23 cellular contexts compared by ENCODE assay signal in genomic region chr12:123358035-123358434, GRCh38. TPM values are rescaled to one million over a fixed set of nuclear protein-coding genes. Genes with fewer than 3 reads are reported as not detected.
A peak's percentile ranks its signal among the peaks of the same experiment; 100 is the strongest.
DNase-seq lines count a peak whose midpoint lies in the region; ATAC-seq, FAIRE-seq and TF ChIP-seq lines count a peak whose summit lies in the region.
"Had no signal": no experiment of that assay in that cellular context is flagged by ENCODE, and none has a peak within 500 bp of the region (broad histone marks: within the 10 kb centered on the region; RNA-seq: fewer than 3 reads in every experiment).

No MANE protein-coding gene starts in this region.

- H4K8ac ChIP-seq in IMR-90 (ENCODE audit: low read depth in 2 of 2, low read length in 2 of 2), result no peak overlapping the region

- H2BK20ac ChIP-seq in IMR-90 (ENCODE audit: low read depth, low read length), result no peak overlapping the region

- H3K4me3 ChIP-seq in IMR-90 (ENCODE audit: insufficient read depth, low read depth, low read length) (no peak overlapping the region), astrocyte (ENCODE audit: insufficient read depth, low read depth, low read length) (no peak overlapping the region)
- H3K4me3 ChIP-seq: Peyer's patch, SJCRH30 had no signal

- no peak overlapping the region for H3K56ac ChIP-seq in IMR-90 (ENCODE audit: extremely low read depth, insufficient read depth, low read length)

- peaks cover 29% of the 10 kb centered on the region for H3K4me1 Mint-ChIP-seq in activated CD4-positive, alpha-beta T cell treated with anti-CD3 and anti-CD28 coated beads, Interleukin-2, amount 10 ng/mL, durations not matched to agents 24 days and 14 days
- peaks cover 15% of the 10 kb centered on the region for H3K4me1 Mint-ChIP-seq in astrocyte (ENCODE audit: low read depth, unreplicated experiment)
- peaks cover 14% of the 10 kb centered on the region for H3K4me1 Mint-ChIP-seq in progenitor cell of endocrine pancreas (ENCODE audit: low read depth)

- H3K27me3 ChIP-seq in IMR-90 (ENCODE audit: control insufficient read depth, insufficient read depth, low read length) (no peaks in the 10 kb centered on the region), astrocyte (ENCODE audit: insufficient read depth, low read length) (no peaks in the 10 kb centered on the region)
- H3K27me3 ChIP-seq: Peyer's patch, SJCRH30 had no signal

- DNase-seq in activated CD4-positive, alpha-beta T cell treated with anti-CD3 and anti-CD28 coated beads, Interleukin-2, amount 10 ng/mL, durations not matched to agents 24 days and 14 days, result no peak
- DNase-seq in activated CD4-positive, alpha-beta T cell treated with anti-CD3 and anti-CD28 coated beads for 1 hour, result no peak
- no peak for DNase-seq in IMR-90
- DNase-seq in astrocyte (ENCODE audit: low read depth), result no peak
- no peak for DNase-seq in progenitor cell of endocrine pancreas (ENCODE audit: low spot score, unreplicated experiment)
- DNase-seq in NCI-H2227 (lab: John Stamatoyannopoulos, UW; ENCODE audit: unreplicated experiment), result no peak
- no peak for DNase-seq in NCI-H345 (lab: John Stamatoyannopoulos, UW)
- DNase-seq: 8988T; AML-193; C1 segment of cervical spinal cord; CD8-positive, alpha-beta T cell; DND-41; Karpas-422; NCI-H1417; NCI-H187; NCI-H510A treated with DMSO at 0.1 percent for 48 hours; NCI-H748 treated with DMSO at 0.1 percent for 48 hours; Peyer's patch; SJCRH30 had no signal

- peaks cover 98% of the 10 kb centered on the region for H3K79me2 ChIP-seq in astrocyte (ENCODE audit: insufficient read depth, low read length)

- H3K36me3 Mint-ChIP-seq in activated CD4-positive, alpha-beta T cell treated with anti-CD3 and anti-CD28 coated beads, Interleukin-2, amount 10 ng/mL, durations not matched to agents 24 days and 14 days (ENCODE audit: low read depth), result peaks cover 19% of the 10 kb centered on the region
- H3K36me3 Mint-ChIP-seq in astrocyte (ENCODE audit: low read depth, unreplicated experiment), result peaks cover 3% of the 10 kb centered on the region
- peaks cover 7% of the 10 kb centered on the region for H3K36me3 Mint-ChIP-seq in progenitor cell of endocrine pancreas (ENCODE audit: insufficient read depth)

- 60% methylated on average over 1 of the region's 1 CpG; no CpG with 5 or more reads in 1 of the 2 experiments for WGBS in IMR-90 (ENCODE audit: extremely low coverage in 2 of 2, insufficient read length in 1 of 2), 2 experiments

- H3K9me3 ChIP-seq in IMR-90 (ENCODE audit: control insufficient read depth, insufficient read depth, low read length) (no peaks in the 10 kb centered on the region), astrocyte (ENCODE audit: insufficient read depth, low read depth, low read length) (no peaks in the 10 kb centered on the region)
- H3K9me3 ChIP-seq: Peyer's patch, SJCRH30 had no signal

- H3K9me3 Mint-ChIP-seq in activated CD4-positive, alpha-beta T cell treated with anti-CD3 and anti-CD28 coated beads, Interleukin-2, amount 10 ng/mL, durations not matched to agents 24 days and 14 days, result no peaks in the 10 kb centered on the region
- H3K9me3 Mint-ChIP-seq in astrocyte (ENCODE audit: unreplicated experiment) (no peaks in the 10 kb centered on the region), progenitor cell of endocrine pancreas (ENCODE audit: low read depth) (no peaks in the 10 kb centered on the region)
- H3K9me3 Mint-ChIP-seq: CD8-positive, alpha-beta T cell had no signal

- no peak for TF ChIP-seq POLR2A in IMR-90 (IDR thresholded peaks at IDR 0.05; ENCODE audit: low read depth, low read length)

- H2AFZ ChIP-seq in IMR-90 (replicated peaks; ENCODE audit: low read length, poor library complexity), result no peak overlapping the region
- H2AFZ ChIP-seq in astrocyte (ENCODE audit: low read depth, low read length), result no peak overlapping the region

- intact Hi-C loops in activated CD4-positive, alpha-beta T cell treated with anti-CD3 and anti-CD28 coated beads, Interleukin-2, amount 10 ng/mL, durations not matched to agents 24 days and 14 days (cut with micrococcal nuclease), result no loop called here
- intact Hi-C loops in IMR-90 (cut with micrococcal nuclease), result no loop called here

- no peak overlapping the region for H2BK5ac ChIP-seq in IMR-90 (ENCODE audit: low read depth, low read length, poor library complexity, severe bottlenecking)

- no peak overlapping the region for H3K4me3 Mint-ChIP-seq in activated CD4-positive, alpha-beta T cell treated with anti-CD3 and anti-CD28 coated beads, Interleukin-2, amount 10 ng/mL, durations not matched to agents 24 days and 14 days
- H3K4me3 Mint-ChIP-seq in astrocyte (ENCODE audit: unreplicated experiment) (peak overlapping the region; percentile 11), progenitor cell of endocrine pancreas (ENCODE audit: low read depth) (no peak overlapping the region)
- H3K4me3 Mint-ChIP-seq: CD8-positive, alpha-beta T cell had no signal

- no peak overlapping the region for H3K4ac ChIP-seq in IMR-90 (ENCODE audit: low read depth, low read length)

- no peak overlapping the region for H2BK120ac ChIP-seq in IMR-90 (ENCODE audit: low read depth, low read length)

- POLR2A ChIA-PET in IMR-90 (lab: Charles Lee; ENCODE audit: unreplicated experiment), result no interaction called here

- no peak overlapping the region; the same call in 1 of the 2 replicates for H4K5ac ChIP-seq in IMR-90 (ENCODE audit: low read depth, low read length)

- H3K27me3 Mint-ChIP-seq in activated CD4-positive, alpha-beta T cell treated with anti-CD3 and anti-CD28 coated beads, Interleukin-2, amount 10 ng/mL, durations not matched to agents 24 days and 14 days, result no peaks in the 10 kb centered on the region
- H3K27me3 Mint-ChIP-seq in astrocyte (ENCODE audit: low read depth, unreplicated experiment) (no peaks in the 10 kb centered on the region), progenitor cell of endocrine pancreas (no peaks in the 10 kb centered on the region)

- CTCF ChIA-PET in IMR-90 (lab: Yijun Ruan, JAX), result no interaction called here

- TF ChIP-seq CTCF in IMR-90 (conservative IDR thresholded peaks at IDR 0.05; ENCODE audit: low read depth, low read length) (no peak), astrocyte (IDR thresholded peaks at IDR 0.05; ENCODE audit: insufficient read depth, low read depth, low read length) (no peak), progenitor cell of endocrine pancreas (IDR thresholded peaks at IDR 0.05; ENCODE audit: unreplicated experiment) (no peak)

- in situ Hi-C loops in IMR-90 (cut with MboI; ENCODE audit: low sequenced_read_pairs), result no loop called here

- no peak for TF ChIP-seq RAD21 in IMR-90 (IDR thresholded peaks at IDR 0.05; ENCODE audit: low read length)

- H3K9me1 ChIP-seq in IMR-90 (ENCODE audit: insufficient read depth, low read length), result peaks cover 6% of the 10 kb centered on the region

- H2AK5ac ChIP-seq in IMR-90 (ENCODE audit: low read depth, low read length), result no peak overlapping the region

- peaks cover 66% of the 10 kb centered on the region for H4K20me1 ChIP-seq in IMR-90 (ENCODE audit: insufficient read depth, low read length)
- H4K20me1 ChIP-seq in astrocyte (ENCODE audit: insufficient read depth, low read length), result peaks cover 85% of the 10 kb centered on the region

- no peak overlapping the region for H3K9ac ChIP-seq in IMR-90 (ENCODE audit: low read depth, low read length)
- no peak overlapping the region for H3K9ac ChIP-seq in astrocyte (ENCODE audit: low read length)

- H3K4me1 ChIP-seq in IMR-90 (ENCODE audit: control insufficient read depth, insufficient read depth, low read length), result peaks cover 10% of the 10 kb centered on the region
- peaks cover under 1% of the 10 kb centered on the region for H3K4me1 ChIP-seq in astrocyte (ENCODE audit: insufficient read depth, low read length)
- H3K4me1 ChIP-seq: SJCRH30 had no signal

- no peak overlapping the region for H4K91ac ChIP-seq in IMR-90 (ENCODE audit: insufficient read depth, low read depth, low read length)

- FAIRE-seq in astrocyte (lab: Jason Lieb, UNC), result no peak
- FAIRE-seq: GM12892, H1, HTR-8/SVneo had no signal

- 0 out of 2 replicates have a peak overlapping the region, but pooled peaks have one; percentile 15 for H3K4me2 ChIP-seq in IMR-90 (ENCODE audit: low read depth, low read length)
- no peak overlapping the region for H3K4me2 ChIP-seq in astrocyte (ENCODE audit: low read length)

- H3K14ac ChIP-seq in IMR-90 (replicated peaks; ENCODE audit: low read depth, low read length), result no peak overlapping the region

- dilution Hi-C loops in IMR-90 (cut with HindIII; ENCODE audit: low sequenced_read_pairs, unreplicated experiment), result no loop called here

- no peak for ATAC-seq in IMR-90 (ENCODE audit: low read depth)
- no peak for ATAC-seq in GM21447 (IDR thresholded peaks at IDR 0.05; ENCODE audit: unreplicated experiment)
- ATAC-seq: CD8-positive, alpha-beta T cell had no signal

- no peak overlapping the region for H3K23ac ChIP-seq in IMR-90 (ENCODE audit: low read depth, low read length)

- no peak overlapping the region for H3K18ac ChIP-seq in IMR-90 (ENCODE audit: low read depth, low read length)

- H3K36me3 ChIP-seq in IMR-90 (ENCODE audit: control insufficient read depth, insufficient read depth, low read length) (0 out of 2 replicates have a peak, but pooled peaks cover 3% of the 10 kb centered on the region), astrocyte (ENCODE audit: insufficient read depth, low read length) (no peaks in the 10 kb centered on the region)

- H3K27ac ChIP-seq in IMR-90 (ENCODE audit: insufficient read depth, low read length), result no peak overlapping the region
- H3K27ac ChIP-seq in astrocyte (ENCODE audit: low read depth, low read length), result no peak overlapping the region
- H3K27ac ChIP-seq: Peyer's patch, SJCRH30 had no signal

- H3K27ac Mint-ChIP-seq in activated CD4-positive, alpha-beta T cell treated with anti-CD3 and anti-CD28 coated beads, Interleukin-2, amount 10 ng/mL, durations not matched to agents 24 days and 14 days, result peak overlapping the region; percentile 34
- H3K27ac Mint-ChIP-seq in astrocyte (ENCODE audit: unreplicated experiment) (peak overlapping the region; percentile 2), progenitor cell of endocrine pancreas (peak overlapping the region; percentile 45)
- H3K27ac Mint-ChIP-seq: CD8-positive, alpha-beta T cell had no signal

- no TSS peak for BruUV-seq in IMR-90 (replicated peaks; lab: Mats Ljungman, UMichigan)

- no peak overlapping the region for H2AK9ac ChIP-seq in IMR-90 (replicated peaks; ENCODE audit: low read depth, low read length, poor library complexity)

- peaks cover 3 to 42% of the 10 kb centered on the region in 2 experiments for H3K79me1 ChIP-seq in IMR-90 (ENCODE audit: low read depth in 1 of 2, low read length in 2 of 2)

- H2BK15ac ChIP-seq in IMR-90 (ENCODE audit: low read depth, low read length), result no peak overlapping the region

RNA-seq across cellular contexts. Expression of gene SBNO1, which starts 6.6 kb away (rescaled TPM):
- total RNA-seq in activated CD4-positive, alpha-beta T cell treated with anti-CD3 and anti-CD28 coated beads, Interleukin-2, amount 10 ng/mL, durations not matched to agents 24 days and 14 days, result 54.2 and 56.1 TPM in 2 replicates
- total RNA-seq in IMR-90 (2012; rRNA removed) (24.9 and 43.0 TPM in 2 replicates), astrocyte (45.9 and 50.4 TPM in 2 replicates), progenitor cell of endocrine pancreas (45.7 and 46.9 TPM in 2 replicates)
- 4.1 and 5.3 TPM in 2 replicates for polyA plus RNA-seq in IMR-90 (2012; rRNA removed)
- polyA plus RNA-seq in IMR-90 (2012; cell fraction: cytosol; rRNA removed), result 1.5 TPM in 2 replicates
- 2.1 and 6.2 TPM in 2 replicates for polyA plus RNA-seq in IMR-90 (2012; cell fraction: nucleus; rRNA removed; ENCODE audit: low replicate concordance)

RNA-seq across cellular contexts. Expression of gene KMT5A, which starts 25.9 kb away (rescaled TPM):
- 63.7 and 67.3 TPM in 2 replicates for total RNA-seq in activated CD4-positive, alpha-beta T cell treated with anti-CD3 and anti-CD28 coated beads, Interleukin-2, amount 10 ng/mL, durations not matched to agents 24 days and 14 days
- 26.0 and 32.2 TPM in 2 replicates for total RNA-seq in IMR-90 (2012; rRNA removed)
- polyA plus RNA-seq in IMR-90 (2012; rRNA removed), result 28.3 and 30.3 TPM in 2 replicates
- polyA plus RNA-seq in IMR-90 (2012; cell fraction: cytosol; rRNA removed), result 16.3 and 17.9 TPM in 2 replicates
- 47.8 and 61.5 TPM in 2 replicates for polyA plus RNA-seq in IMR-90 (2012; cell fraction: nucleus; rRNA removed; ENCODE audit: low replicate concordance)
- total RNA-seq in astrocyte, result 49.8 and 54.4 TPM in 2 replicates
- total RNA-seq in progenitor cell of endocrine pancreas, result 42.4 and 48.9 TPM in 2 replicates
